Comparison of ENCODE assay signal across 30 cellular contexts in genomic region chr4:121219222-121219621, GRCh38. TPM values are rescaled to one million over a fixed set of nuclear protein-coding genes. Genes with fewer than 3 reads are reported as not detected.
DNase-seq lines count a peak whose midpoint lies in the region; ATAC-seq and TF ChIP-seq lines count a peak whose summit lies in the region.
"Had no signal": no experiment of that assay in that cellular context is flagged by ENCODE, and none has a peak within 500 bp of the region (broad histone marks: within the 10 kb centered on the region; RNA-seq: fewer than 3 reads in every experiment).

No MANE protein-coding gene starts in this region.

- H3K9ac ChIP-seq in adipocyte (ENCODE audit: low read length) = no peak overlapping the region

- H3K36me3 Mint-ChIP-seq in GM23338 (ENCODE audit: low read depth) = no peaks in the 10 kb centered on the region
- H3K36me3 Mint-ChIP-seq: mesothelial cell of epicardium had no signal

- no peaks in the 10 kb centered on the region for H3K4me1 Mint-ChIP-seq in GM23338
- H3K4me1 Mint-ChIP-seq: nephron progenitor cell had no signal

- no peak overlapping the region for H3K27ac Mint-ChIP-seq in GM23338
- H3K27ac Mint-ChIP-seq: endodermal cell, mesothelial cell of epicardium, nephron progenitor cell had no signal

- DNase-seq in GM23338 (ENCODE audit: low spot score) = no peak
- DNase-seq in adipocyte (ENCODE audit: low read depth) = peak; percentile 62
- DNase-seq in iris pigment epithelial cell (ENCODE audit: low read depth) = peak; percentile 55
- DNase-seq in testis = no peak
- DNase-seq in dedifferentiated amniotic fluid mesenchymal stem cell (ENCODE audit: extremely low spot score) = no peak
- no peak for DNase-seq in DMS 273 (lab: John Stamatoyannopoulos, UW; ENCODE audit: unreplicated experiment)
- DNase-seq: activated CD4-positive, alpha-beta T cell treated with anti-CD3 and anti-CD28 coated beads, Interleukin-2, amount 50 U/mL, for 4 hours; activated naive CD4-positive, alpha-beta T cell; amygdala; Calu3; endodermal cell; HCEC 1CT; left ventricle myocardium superior; NCI-H1092 treated with DMSO at 0.1 percent for 48 hours; NCI-H187 treated with DMSO at 0.1 percent for 48 hours; nephron progenitor cell; ovary; retina; RPMI8226; stimulated activated CD4-positive, alpha-beta T cell treated with anti-CD3 and anti-CD28 coated beads, Interleukin-2, amount 100 ng/mL, for 24 hours; transverse colon had no signal

- no peaks in the 10 kb centered on the region for H3F3A ChIP-seq in GM23338 (replicated peaks; ENCODE audit: low read depth)

- 53 to 63% methylated on average over 1 of the region's 1 CpG for WGBS in testis, 2 donors

- ATAC-seq in GM23338 (no peak), GM21529 (IDR thresholded peaks at IDR 0.05; ENCODE audit: unreplicated experiment) (no peak)
- ATAC-seq: esophagus mucosa, left ventricle myocardium superior had no signal

- H4K20me1 ChIP-seq in GM23338 (replicated peaks; ENCODE audit: insufficient read depth) = no peaks in the 10 kb centered on the region

- no peak overlapping the region for H2AFZ ChIP-seq in ACC112 (ENCODE audit: low read length, unreplicated experiment)
- 0 out of 2 replicates have a peak overlapping the region, but pooled peaks have one; percentile 4 for H2AFZ ChIP-seq in GM23338

- no peak overlapping the region for H3K27ac ChIP-seq in ACC112 (ENCODE audit: low read depth, low read length)
- H3K27ac ChIP-seq in GM23338 (ENCODE audit: low read depth) = no peak overlapping the region
- no peak overlapping the region for H3K27ac ChIP-seq in testis
- H3K27ac ChIP-seq: coronary artery, ovary, SJSA1, transverse colon had no signal

- intact Hi-C loops in testis (cut with DNase I; ENCODE audit: low total_unique reads) = no loop called here

- H3K9me3 Mint-ChIP-seq in GM23338 = no peaks in the 10 kb centered on the region
- H3K9me3 Mint-ChIP-seq: endodermal cell, mesothelial cell of epicardium, nephron progenitor cell had no signal

- no peak overlapping the region for H3K4me2 ChIP-seq in GM23338
- H3K4me2 ChIP-seq: smooth muscle cell had no signal

- H3K4me3 Mint-ChIP-seq in GM23338 = no peak overlapping the region
- H3K4me3 Mint-ChIP-seq: endodermal cell, mesothelial cell of epicardium, nephron progenitor cell had no signal

- no peaks in the 10 kb centered on the region for H3K27me3 ChIP-seq in ACC112 (ENCODE audit: insufficient read depth, low read length)
- no peaks in the 10 kb centered on the region for H3K27me3 ChIP-seq in GM23338 (ENCODE audit: insufficient read depth)
- no peaks in the 10 kb centered on the region for H3K27me3 ChIP-seq in adipocyte (replicated peaks; ENCODE audit: control insufficient read depth, insufficient read depth, low read length)
- no peaks in the 10 kb centered on the region for H3K27me3 ChIP-seq in testis
- H3K27me3 ChIP-seq: ovary, transverse colon had no signal

- TF ChIP-seq POLR2A in testis (IDR thresholded peaks at IDR 0.05) = no peak

- H3K36me3 ChIP-seq in ACC112 (ENCODE audit: insufficient read depth, low read length) (no peaks in the 10 kb centered on the region), GM23338 (ENCODE audit: insufficient read depth) (no peaks in the 10 kb centered on the region), adipocyte (ENCODE audit: control insufficient read depth, insufficient read depth, low read length, severe bottlenecking) (no peaks in the 10 kb centered on the region), testis (ENCODE audit: low read depth, missing control alignments) (no peaks in the 10 kb centered on the region)
- H3K36me3 ChIP-seq: ovary, SJSA1, transverse colon had no signal

- no peaks in the 10 kb centered on the region for H3K9me2 ChIP-seq in GM23338 (ENCODE audit: insufficient read depth)

- TF ChIP-seq CTCF in GM23338 (conservative IDR thresholded peaks at IDR 0.05; ENCODE audit: low read depth in 2 of 2) (no peak), testis (IDR thresholded peaks at IDR 0.05) (no peak)

- H3K4me3 ChIP-seq in ACC112 (ENCODE audit: low read depth, low read length) (peak overlapping the region; percentile 41), GM23338 (no peak overlapping the region), adipocyte (ENCODE audit: low read length) (no peak overlapping the region), testis (no peak overlapping the region)
- H3K4me3 ChIP-seq: coronary artery, ovary, SJSA1, smooth muscle cell, transverse colon had no signal

- H3K9me3 ChIP-seq in adipocyte (ENCODE audit: control insufficient read depth, low read length) (no peaks in the 10 kb centered on the region), testis (no peaks in the 10 kb centered on the region)
- H3K9me3 ChIP-seq: ovary, SJSA1, transverse colon had no signal

- no peaks in the 10 kb centered on the region for H3K27me3 Mint-ChIP-seq in GM23338 (ENCODE audit: insufficient read depth, low read depth, poor library complexity)

- peaks cover 8% of the 10 kb centered on the region for H3K4me1 ChIP-seq in ACC112 (ENCODE audit: control insufficient read depth, insufficient read depth, low read length, unreplicated experiment)
- H3K4me1 ChIP-seq in GM23338 (ENCODE audit: insufficient read depth) = no peaks in the 10 kb centered on the region
- H3K4me1 ChIP-seq in adipocyte (ENCODE audit: control insufficient read depth, insufficient read depth, low read length) = peaks cover 7% of the 10 kb centered on the region
- no peaks in the 10 kb centered on the region for H3K4me1 ChIP-seq in testis
- H3K4me1 ChIP-seq: transverse colon had no signal

- H3K79me2 ChIP-seq in ACC112 (ENCODE audit: control insufficient read depth, insufficient read depth, low read length, unreplicated experiment) (no peaks in the 10 kb centered on the region), GM23338 (replicated peaks; ENCODE audit: insufficient read depth) (no peaks in the 10 kb centered on the region)

TF ChIP-seq in GM23338, 12 proteins besides CTCF, POLR2A, EP300 and RAD21 (continues in another document):
- TF ChIP-seq ZNF462 (CRISPR knock-in tag; IDR thresholded peaks at IDR 0.05) = no peak
- TF ChIP-seq EZH2 (IDR thresholded peaks at IDR 0.05; ENCODE audit: low read depth, unreplicated experiment) = no peak

RNA-seq across cellular contexts. Expression of gene TNIP3, which starts 55.1 kb away (rescaled TPM):
- not detected in 2 replicates for total RNA-seq in GM23338 (2014; rRNA removed; shearing (Covaris generic))
- polyA plus RNA-seq in GM23338 (2016; fragmentation: Nextera tagmentation; extraction: Ambion mirVana) (0.45 TPM in 1 of 2 replicates, not detected in the other), testis (ENCODE audit: insufficient read depth, low read depth, low replicate concordance) (0.80 TPM)
- total RNA-seq in testis = 1 to 10 TPM in 1 of 2 donors, under 1 TPM in 1; 0.43 to 1.1 TPM
- total RNA-seq: bronchial epithelial cell, Calu3, HT-29, left ventricle myocardium superior had no signal

Comparison
In these comparisons a context has a peak if more than half of its experiments do, and no peak if none do; other contexts are left out.
1. DNase-seq: peak in adipocyte (single experiment) and iris pigment epithelial cell (single experiment); none in GM23338 (single experiment), testis (single experiment), dedifferentiated amniotic fluid mesenchymal stem cell (single experiment) and DMS 273 (single experiment).